Comparison of ENCODE assay signal across 12 cellular contexts in genomic region chr18:10035306-10035991, GRCh38.
DNase-seq lines count a peak whose midpoint lies in the region; TF ChIP-seq lines count a peak whose summit lies in the region.
"Had no signal": no experiment of that assay in that cellular context is flagged by ENCODE, and none has a peak within 500 bp of the region (broad histone marks: within the 10 kb centered on the region; RNA-seq: fewer than 3 reads in every experiment).

No MANE protein-coding gene starts in this region.

- WGBS in smooth muscle cell (ENCODE audit: low lambda C conversion rate): 8% methylated on average over 11 of the region's 11 CpGs

- H3F3A ChIP-seq in smooth muscle cell (ENCODE audit: low read depth): peaks cover 37% of the 10 kb centered on the region

- no peaks in the 10 kb centered on the region for H3K36me3 ChIP-seq in smooth muscle cell (ENCODE audit: low read depth)
- H3K36me3 ChIP-seq: neutrophil had no signal

- peak overlapping the region; percentile 56 for H3K4me2 ChIP-seq in smooth muscle cell

- H3K4me3 ChIP-seq in smooth muscle cell: no peak overlapping the region

- peak overlapping the region; percentile 38 for H3K27ac ChIP-seq in smooth muscle cell (ENCODE audit: low read depth)
- H3K27ac ChIP-seq: neutrophil had no signal

- no peak overlapping the region for H3K9ac ChIP-seq in smooth muscle cell (ENCODE audit: low read depth)

- H4K20me1 ChIP-seq in smooth muscle cell (ENCODE audit: low read depth): no peaks in the 10 kb centered on the region

- H3K79me2 ChIP-seq in smooth muscle cell (ENCODE audit: low read depth): no peaks in the 10 kb centered on the region

- peaks cover 14% of the 10 kb centered on the region for H3K4me1 ChIP-seq in smooth muscle cell (ENCODE audit: low read depth)

- H2AFZ ChIP-seq in smooth muscle cell (ENCODE audit: low read depth): no peak overlapping the region

- no peak for TF ChIP-seq CTCF in smooth muscle cell (IDR thresholded peaks at IDR 0.05; ENCODE audit: borderline replicate concordance, insufficient read depth, poor library complexity, severe bottlenecking)

- no peaks in the 10 kb centered on the region for H3K27me3 ChIP-seq in smooth muscle cell (ENCODE audit: low read depth)

- peak; percentile 21 for DNase-seq in Daoy (ENCODE audit: low read depth)
- peak; percentile 71 for DNase-seq in NCI-H69 (lab: John Stamatoyannopoulos, UW)
- DNase-seq in glomerular visceral epithelial cell (ENCODE audit: extremely low spot score): peak; percentile 13
- DNase-seq in smooth muscle cell (lab: John Stamatoyannopoulos, UW; ENCODE audit: unreplicated experiment): no peak
- DNase-seq in activated T-cell treated with anti-CD3 and anti-CD28 coated beads, Interleukin-2, amount 50 U/mL, for 1 hour: no peak
- no peak for DNase-seq in cerebellar nuclear complex (lab: John Stamatoyannopoulos, UW)
- no peak for DNase-seq in stimulated activated CD4-positive, alpha-beta T cell treated with anti-CD3 and anti-CD28 coated beads, Interleukin-4, amount 100 ng/mL, for 1 hour
- DNase-seq in AG08396 (ENCODE audit: low spot score): no peak
- DNase-seq: amniotic stem cell; NCI-H1048; stimulated activated CD4-positive, alpha-beta T cell treated with anti-CD3 and anti-CD28 coated beads, Interleukin-2, amount 100 ng/mL, for 24 hours had no signal

- H3K9me3 ChIP-seq in smooth muscle cell (replicated peaks; ENCODE audit: low read depth): no peaks in the 10 kb centered on the region
- H3K9me3 ChIP-seq: neutrophil had no signal

Comparison
In these comparisons a context has a peak if more than half of its experiments do, and no peak if none do; other contexts are left out.
1. DNase-seq: peak in Daoy (single experiment), NCI-H69 (single experiment) and glomerular visceral epithelial cell (single experiment); none in smooth muscle cell (single experiment), activated T-cell treated with anti-CD3 and anti-CD28 coated beads, Interleukin-2, amount 50 U/mL, for 1 hour (single experiment), cerebellar nuclear complex (0 of 2), stimulated activated CD4-positive, alpha-beta T cell treated with anti-CD3 and anti-CD28 coated beads, Interleukin-4, amount 100 ng/mL, for 1 hour (single experiment) and AG08396 (single experiment).